ENCODE assay signal across 8 cellular contexts in the genomic region with DNA sequence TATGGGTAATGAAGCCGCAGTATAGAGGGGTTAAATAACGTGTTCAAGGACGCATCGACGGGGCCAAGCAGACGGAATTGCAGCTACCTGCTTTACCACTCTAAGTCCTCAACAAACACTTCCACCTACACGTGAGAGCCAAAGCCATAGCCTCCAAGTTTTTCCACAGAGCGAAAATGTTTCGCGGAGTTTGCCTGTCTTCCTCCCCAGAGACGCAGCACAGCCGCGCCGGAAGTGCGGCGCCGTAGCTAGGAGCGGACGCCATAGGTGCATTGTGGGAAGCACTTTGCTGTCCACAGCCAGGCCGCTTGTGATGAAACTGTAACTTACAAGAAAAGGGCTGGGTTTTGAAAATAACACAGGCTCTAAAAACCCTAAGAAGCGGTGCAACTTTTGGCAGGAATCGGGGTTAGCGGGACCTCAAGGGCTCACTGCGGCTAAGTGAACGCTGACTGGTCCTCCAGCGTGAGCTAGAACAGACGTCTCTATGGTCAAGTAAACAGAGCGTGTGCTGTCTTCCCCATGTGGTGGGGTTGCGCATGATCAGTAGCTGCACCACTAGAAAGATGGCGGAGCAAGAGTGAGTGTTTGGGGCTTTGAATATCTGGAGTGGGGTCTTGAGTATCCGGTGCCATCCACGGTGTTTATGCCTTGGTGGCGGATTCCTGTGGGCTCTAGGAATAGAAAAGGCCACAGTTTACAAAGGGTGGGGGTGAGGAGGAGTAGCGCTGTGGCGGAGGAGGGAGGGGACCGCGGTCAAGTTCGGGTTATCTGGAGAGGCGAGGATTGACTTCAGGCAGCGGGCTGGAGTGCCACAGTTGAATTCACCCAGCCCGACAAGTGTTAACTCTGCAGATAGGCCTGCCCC. TPM values are rescaled to one million over a fixed set of nuclear protein-coding genes. Genes with fewer than 3 reads are reported as not detected.
DNase-seq lines count a peak whose midpoint lies in the region; ATAC-seq and TF ChIP-seq lines count a peak whose summit lies in the region.

A gene (plus strand): TSS at position 245 of the 868 bp plus-strand sequence. CDS start 295 bp downstream, at position 540.

- H3K27ac ChIP-seq in OCI-LY7 (ENCODE audit: low read depth, low read length, poor library complexity, severe bottlenecking): peak within 1 kb of the TSS; percentile 75

- CTCF ChIA-PET in OCI-LY7 (lab: Charles Lee; ENCODE audit: unreplicated experiment): interaction anchor here (0.6 to 1.0 kb wide), 5 partner anchors 97 to 1020 kb away, joined by 3 to 11 read pairs (median 3); no protein-coding TSS in a partner anchor

- TSS peak; percentile 98 for BruUV-seq in OCI-LY7 (replicated peaks; lab: Mats Ljungman, UMichigan)

- DNase-seq in DMS 273 treated with DMSO at 0.1 percent for 48 hours (lab: John Stamatoyannopoulos, UW): peak; percentile 87
- peak; percentile 49 for DNase-seq in HuH-7 (ENCODE audit: low spot score)
- DNase-seq in OCI-LY7 (ENCODE audit: low spot score): peak; percentile 92
- DNase-seq in activated T-cell treated with anti-CD3 and anti-CD28 coated beads for 1 hour (ENCODE audit: low read depth): peak; percentile 70
- peak; percentile 86 for DNase-seq in epithelial cell of esophagus (ENCODE audit: low read depth)
- peak; percentile 83 to 87 (median 86) for DNase-seq in mucosa of descending colon
- peak; percentile 65 for DNase-seq in stimulated activated CD8-positive, alpha-beta memory T cell treated with anti-CD3 and anti-CD28 coated beads, Interleukin-4, amount 100 ng/mL, for 24 hours (ENCODE audit: low read depth)

- H3K9me2 ChIP-seq in OCI-LY7 (ENCODE audit: insufficient read depth, low read length): no peaks in the 10 kb centered on the region

- TF ChIP-seq CTCF in OCI-LY7 (conservative IDR thresholded peaks at IDR 0.05; ENCODE audit: low read length) (no peak), epithelial cell of esophagus (IDR thresholded peaks at IDR 0.05; ENCODE audit: insufficient read depth, low read depth, low read length, missing control alignments) (no peak), mucosa of descending colon (IDR thresholded peaks at IDR 0.05) (peak; percentile 10)

- peaks cover 45% of the 10 kb centered on the region for H3K79me2 ChIP-seq in OCI-LY7 (ENCODE audit: insufficient read depth, low read depth, low read length)

- H3K36me3 ChIP-seq in OCI-LY7 (ENCODE audit: insufficient read depth, low read length): peaks cover 37% of the 10 kb centered on the region
- peaks cover 8% of the 10 kb centered on the region for H3K36me3 ChIP-seq in mucosa of descending colon (ENCODE audit: low read depth)

- H3K4me3 ChIP-seq in OCI-LY7 (ENCODE audit: low read depth, low read length, poor library complexity, severe bottlenecking): peak within 1 kb of the TSS; percentile 79
- H3K4me3 ChIP-seq in epithelial cell of esophagus (ENCODE audit: low read length): peak within 1 kb of the TSS; percentile 99
- H3K4me3 ChIP-seq in mucosa of descending colon: peak within 1 kb of the TSS; percentile 46

- intact Hi-C loops in OCI-LY7 (cut with micrococcal nuclease; ENCODE audit: unreplicated experiment): loop anchor here (1.0 to 5.0 kb wide), 3 partner anchors 97 to 317 kb away; a partner anchor contains a TSS
- intact Hi-C loops in mucosa of descending colon (cut with DNase I, micrococcal nuclease): loop anchor here (5.0 kb wide), 1 partner anchor 217 kb away; no protein-coding TSS in a partner anchor

- ATAC-seq in GM21526 (IDR thresholded peaks at IDR 0.05; ENCODE audit: low FRiP score, unreplicated experiment): peak; percentile 84
- peak; percentile 98 for ATAC-seq in mucosa of descending colon

- peak within 1 kb of the TSS; percentile 80 for H3K4me2 ChIP-seq in OCI-LY7 (ENCODE audit: low read length)

- H3K4me1 ChIP-seq in OCI-LY7 (ENCODE audit: insufficient read depth, low read length, poor library complexity, severe bottlenecking) (peaks cover 18% of the 10 kb centered on the region), mucosa of descending colon (ENCODE audit: low read depth) (peaks cover 14% of the 10 kb centered on the region)

- 0 out of 2 replicates have a peak, but pooled peaks cover 6% of the 10 kb centered on the region for H4K20me1 ChIP-seq in OCI-LY7 (ENCODE audit: insufficient read depth, low read length)

- POLR2A ChIA-PET in OCI-LY7 (lab: Charles Lee): interaction anchor here (0.6 to 1.6 kb wide), 12 partner anchors 8 to 316 kb away, joined by 3 to 7 read pairs (median 4); a partner anchor contains a TSS

- H3K9me3 ChIP-seq in OCI-LY7 (ENCODE audit: low read length): no peaks in the 10 kb centered on the region
- no peaks in the 10 kb centered on the region for H3K9me3 ChIP-seq in mucosa of descending colon

- H2AFZ ChIP-seq in OCI-LY7 (ENCODE audit: low read length): peak within 1 kb of the TSS; percentile 91

RNA-seq across cellular contexts. Expression of the gene that starts here (rescaled TPM):
- total RNA-seq in OCI-LY7 (2014; rRNA removed; shearing (Covaris generic)): 83.2 and 101 TPM in 2 replicates
- 109 and 123 TPM in 2 replicates for total RNA-seq in OCI-LY7 (2022)
- 10 to 100 TPM; 47.4 to 61.4 (median 53.7) TPM for total RNA-seq in mucosa of descending colon

Comparison
In these comparisons a context has a peak if more than half of its experiments do, and no peak if none do; other contexts are left out.
1. Peak in every context shown above with its lines: DNase-seq, ATAC-seq, H3K4me3 ChIP-seq and H3K27ac ChIP-seq.
2. H3K4me3 ChIP-seq: peak in every context shown above with its lines; median percentile 99 in epithelial cell of esophagus; 79 in OCI-LY7; 46 in mucosa of descending colon.